Comparison of ENCODE assay signal across 2 cellular contexts in the genomic region with DNA sequence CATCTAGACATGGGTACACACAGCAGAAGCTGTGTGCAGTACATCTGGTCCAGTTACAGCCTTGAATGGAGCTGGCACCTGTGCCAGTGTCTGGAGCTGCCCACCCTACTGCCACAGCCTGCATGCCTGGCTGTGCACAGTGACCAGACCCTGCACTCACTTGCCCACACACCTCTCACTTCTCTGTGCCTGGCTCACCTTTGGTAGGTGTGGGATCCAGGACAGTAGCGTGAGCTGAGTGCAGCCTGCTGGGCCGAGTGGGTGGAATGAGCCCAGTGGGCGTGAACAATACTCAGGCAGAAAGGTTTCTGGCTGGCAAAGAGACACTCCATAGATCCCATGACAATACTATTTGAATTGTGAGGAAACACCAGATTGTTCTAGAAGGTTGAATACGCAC.
TF ChIP-seq lines count a peak whose summit lies in the region.

No MANE protein-coding gene starts in this region.

TF ChIP-seq in HepG2, 621 proteins besides CTCF, POLR2A, EP300 and RAD21:
- TF ChIP-seq, protein P1, sequence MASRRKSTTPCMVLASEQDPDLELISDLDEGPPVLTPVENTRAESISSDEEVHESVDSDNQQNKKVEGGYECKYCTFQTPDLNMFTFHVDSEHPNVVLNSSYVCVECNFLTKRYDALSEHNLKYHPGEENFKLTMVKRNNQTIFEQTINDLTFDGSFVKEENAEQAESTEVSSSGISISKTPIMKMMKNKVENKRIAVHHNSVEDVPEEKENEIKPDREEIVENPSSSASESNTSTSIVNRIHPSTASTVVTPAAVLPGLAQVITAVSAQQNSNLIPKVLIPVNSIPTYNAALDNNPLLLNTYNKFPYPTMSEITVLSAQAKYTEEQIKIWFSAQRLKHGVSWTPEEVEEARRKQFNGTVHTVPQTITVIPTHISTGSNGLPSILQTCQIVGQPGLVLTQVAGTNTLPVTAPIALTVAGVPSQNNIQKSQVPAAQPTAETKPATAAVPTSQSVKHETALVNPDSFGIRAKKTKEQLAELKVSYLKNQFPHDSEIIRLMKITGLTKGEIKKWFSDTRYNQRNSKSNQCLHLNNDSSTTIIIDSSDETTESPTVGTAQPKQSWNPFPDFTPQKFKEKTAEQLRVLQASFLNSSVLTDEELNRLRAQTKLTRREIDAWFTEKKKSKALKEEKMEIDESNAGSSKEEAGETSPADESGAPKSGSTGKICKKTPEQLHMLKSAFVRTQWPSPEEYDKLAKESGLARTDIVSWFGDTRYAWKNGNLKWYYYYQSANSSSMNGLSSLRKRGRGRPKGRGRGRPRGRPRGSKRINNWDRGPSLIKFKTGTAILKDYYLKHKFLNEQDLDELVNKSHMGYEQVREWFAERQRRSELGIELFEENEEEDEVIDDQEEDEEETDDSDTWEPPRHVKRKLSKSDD (CRISPR knock-in tag; IDR thresholded peaks at IDR 0.05; ENCODE audit: low read depth) = no peak
- 0 out of 2 replicates have a peak, but pooled peaks have one; percentile 33 for TF ChIP-seq ZNF619 (CRISPR knock-in tag; IDR thresholded peaks at IDR 0.05)
- no peak for TF ChIP-seq TSC22D2 (CRISPR knock-in tag; IDR thresholded peaks at IDR 0.05; ENCODE audit: borderline replicate concordance)
- no peak for TF ChIP-seq ZNF557 (CRISPR knock-in tag; IDR thresholded peaks at IDR 0.05)
- 0 out of 2 replicates have a peak, but pooled peaks have one; percentile 45 for TF ChIP-seq ZFP41 (CRISPR knock-in tag; IDR thresholded peaks at IDR 0.05; ENCODE audit: borderline replicate concordance)
- TF ChIP-seq, protein P2, sequence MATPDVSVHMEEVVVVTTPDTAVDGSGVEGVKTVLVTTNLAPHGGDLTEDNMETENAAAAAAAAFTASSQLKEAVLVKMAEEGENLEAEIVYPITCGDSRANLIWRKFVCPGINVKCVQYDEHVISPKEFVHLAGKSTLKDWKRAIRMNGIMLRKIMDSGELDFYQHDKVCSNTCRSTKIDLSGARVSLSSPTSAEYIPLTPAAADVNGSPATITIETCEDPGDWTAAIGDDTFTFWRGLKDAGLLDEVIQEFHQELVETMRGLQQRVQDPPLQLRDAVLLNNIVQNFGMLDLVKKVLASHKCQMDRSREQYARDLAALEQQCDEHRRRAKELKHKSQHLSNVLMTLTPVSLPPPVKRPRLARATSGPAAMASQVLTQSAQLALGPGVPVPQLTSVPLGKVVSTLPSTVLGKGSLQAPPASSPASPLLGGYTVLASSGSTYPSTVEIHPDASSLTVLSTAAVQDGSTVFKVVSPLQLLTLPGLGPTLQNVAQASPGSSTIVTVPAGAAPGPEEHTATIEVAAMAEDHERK (CRISPR knock-in tag; IDR thresholded peaks at IDR 0.05; ENCODE audit: low read depth) = no peak
- TF ChIP-seq SPEN (CRISPR knock-in tag; IDR thresholded peaks at IDR 0.05; ENCODE audit: low read depth) = no peak
- no peak for TF ChIP-seq HNF4G (IDR thresholded peaks at IDR 0.05; ENCODE audit: borderline replicate concordance, low read depth, low read length)
- no peak for TF ChIP-seq HNF4G (CRISPR knock-in tag; IDR thresholded peaks at IDR 0.05; ENCODE audit: borderline replicate concordance, low read depth)
- no peak for TF ChIP-seq MIER2 (CRISPR knock-in tag; IDR thresholded peaks at IDR 0.05)
- TF ChIP-seq ZSCAN22 (CRISPR knock-in tag; IDR thresholded peaks at IDR 0.05) = no peak

TF ChIP-seq in H1, 55 proteins besides CTCF, POLR2A, EP300 and RAD21:
- TF ChIP-seq SUZ12 (IDR thresholded peaks at IDR 0.05; ENCODE audit: low read length) (no peak), TCF12 (IDR thresholded peaks at IDR 0.05; ENCODE audit: low read depth, low read length) (no peak), NRF1 (IDR thresholded peaks at IDR 0.05; ENCODE audit: low read depth, low read length) (no peak), POU5F1 (IDR thresholded peaks at IDR 0.05; ENCODE audit: low read depth, low read length) (no peak), SP4 (IDR thresholded peaks at IDR 0.05; ENCODE audit: low read length) (no peak), POLR2AphosphoS5 (IDR thresholded peaks at IDR 0.05; ENCODE audit: low read depth, low read length) (no peak), SIRT6 (IDR thresholded peaks at IDR 0.05; ENCODE audit: low read length) (no peak)
TF ChIP-seq in H1: peak in this region for 0.
